Comparison of ENCODE assay signal across 8 cellular contexts in genomic region chr9:35675204-35675603, GRCh38. TPM values are rescaled to one million over a fixed set of nuclear protein-coding genes. Genes with fewer than 3 reads are reported as not detected.
DNase-seq lines count a peak whose midpoint lies in the region; ATAC-seq, FAIRE-seq and TF ChIP-seq lines count a peak whose summit lies in the region.

No MANE protein-coding gene starts in this region.

- H3K9me3 ChIP-seq in adipocyte (ENCODE audit: control insufficient read depth, low read length) (no peaks in the 10 kb centered on the region), skeletal muscle satellite cell (replicated peaks; ENCODE audit: low read length) (no peaks in the 10 kb centered on the region)

- H3K27me3 ChIP-seq in adipocyte (replicated peaks; ENCODE audit: control insufficient read depth, insufficient read depth, low read length) (no peaks in the 10 kb centered on the region), skeletal muscle satellite cell (ENCODE audit: control insufficient read depth, insufficient read depth, low read length) (peaks cover 7% of the 10 kb centered on the region)

- H3K9ac ChIP-seq in adipocyte (ENCODE audit: low read length) (no peak overlapping the region), skeletal muscle satellite cell (ENCODE audit: low read depth, low read length) (no peak overlapping the region)

- DNase-seq in HFFc6 (no peak), adipocyte (ENCODE audit: low read depth) (no peak), immature natural killer cell (no peak), NCI-H2196 (lab: John Stamatoyannopoulos, UW; ENCODE audit: unreplicated experiment) (no peak), urothelium cell line (ENCODE audit: low spot score) (no peak)

- H3K4me2 ChIP-seq in skeletal muscle satellite cell (ENCODE audit: low read length) = peak overlapping the region; percentile 92

- H3K4me3 Mint-ChIP-seq in HFFc6 = peak overlapping the region; percentile 26; the same call in 1 of the 2 replicates
- H3K4me3 Mint-ChIP-seq in immature natural killer cell = peak overlapping the region; percentile 47 to 80 (median 66)

- FAIRE-seq in urothelium cell line (lab: Jason Lieb, UNC) = no peak

- H3K36me3 Mint-ChIP-seq in HFFc6 (ENCODE audit: low read depth) (no peaks in the 10 kb centered on the region), immature natural killer cell (no peaks in the 10 kb centered on the region)

- no peak overlapping the region for H3K27ac Mint-ChIP-seq in HFFc6
- no peak overlapping the region for H3K27ac Mint-ChIP-seq in immature natural killer cell

- H3K4me1 ChIP-seq in adipocyte (ENCODE audit: control insufficient read depth, insufficient read depth, low read length) (peaks cover 5% of the 10 kb centered on the region), skeletal muscle satellite cell (ENCODE audit: control insufficient read depth, insufficient read depth, low read length) (peaks cover 14% of the 10 kb centered on the region)

- peaks cover 18% of the 10 kb centered on the region for H3K27me3 Mint-ChIP-seq in HFFc6 (ENCODE audit: insufficient read depth)
- peaks cover 2 to 10% (median 9%) of the 10 kb centered on the region in 3 donors for H3K27me3 Mint-ChIP-seq in immature natural killer cell (ENCODE audit: low read depth in 3 of 3)

- H3K4me1 Mint-ChIP-seq in HFFc6 (ENCODE audit: low read depth) = peaks cover 46% of the 10 kb centered on the region
- H3K4me1 Mint-ChIP-seq in immature natural killer cell = peaks cover 12 to 13% of the 10 kb centered on the region in 2 donors

- TF ChIP-seq CTCF in HFFc6 (IDR thresholded peaks at IDR 0.05) = no peak

- peak overlapping the region; percentile 74 for H3K4me3 ChIP-seq in adipocyte (ENCODE audit: low read length)
- H3K4me3 ChIP-seq in skeletal muscle satellite cell (ENCODE audit: low read length) = peak overlapping the region; percentile 71

- no peaks in the 10 kb centered on the region for H3K9me3 Mint-ChIP-seq in HFFc6
- H3K9me3 Mint-ChIP-seq in immature natural killer cell = no peaks in the 10 kb centered on the region

- ATAC-seq in HG02759 (IDR thresholded peaks at IDR 0.05; ENCODE audit: unreplicated experiment) (no peak), GM21737 (IDR thresholded peaks at IDR 0.05; ENCODE audit: unreplicated experiment) (no peak)

- H3K36me3 ChIP-seq in adipocyte (ENCODE audit: control insufficient read depth, insufficient read depth, low read length, severe bottlenecking) (no peaks in the 10 kb centered on the region), skeletal muscle satellite cell (ENCODE audit: insufficient read depth, low read length) (no peaks in the 10 kb centered on the region)

RNA-seq across cellular contexts. Expression of gene CA9, which starts 1.5 kb away (rescaled TPM):
- under 1 TPM in 1 of 6 experiments, not detected in 5; 0.28 TPM for total RNA-seq in HFFc6 (2021; fragmentation: NEBNext Ultra II Directional; extraction: Animal tissue kit (Norgen Biotek cat#: 25700))
- polyA plus RNA-seq in immature natural killer cell = not detected
- total RNA-seq in skeletal muscle satellite cell (2012; rRNA removed) = 3.0 and 6.1 TPM in 2 replicates

RNA-seq across cellular contexts. Expression of gene ARHGEF39, which starts 10.2 kb away (rescaled TPM):
- 1 to 10 TPM; 1.7 to 4.4 (median 2.6) TPM for total RNA-seq in HFFc6 (2021; fragmentation: NEBNext Ultra II Directional; extraction: Animal tissue kit (Norgen Biotek cat#: 25700))
- 1 to 10 TPM in 2 of 3 donors, under 1 TPM in 1; 0.92 to 1.9 (median 1.1) TPM for polyA plus RNA-seq in immature natural killer cell
- total RNA-seq in skeletal muscle satellite cell (2012; rRNA removed) = 1.8 and 3.7 TPM in 2 replicates

RNA-seq across cellular contexts. Expression of gene TPM2, which starts 14.5 kb away (rescaled TPM):
- 1,000 to 10,000 TPM; 1,810 to 3,557 (median 2,546) TPM for total RNA-seq in HFFc6 (2021; fragmentation: NEBNext Ultra II Directional; extraction: Animal tissue kit (Norgen Biotek cat#: 25700))
- polyA plus RNA-seq in immature natural killer cell = under 1 TPM in 1 of 3 donors, not detected in 2; 0.28 TPM
- 601 and 847 TPM in 2 replicates for total RNA-seq in skeletal muscle satellite cell (2012; rRNA removed)

RNA-seq across cellular contexts. Expression of gene CCDC107, which starts 17.1 kb away (rescaled TPM):
- total RNA-seq in HFFc6 (2021; fragmentation: NEBNext Ultra II Directional; extraction: Animal tissue kit (Norgen Biotek cat#: 25700)) = 10 to 100 TPM; 22.5 to 29.8 (median 24.6) TPM
- 100 to 1,000 TPM; 101 to 106 (median 103) TPM for polyA plus RNA-seq in immature natural killer cell
- 10.9 and 16.6 TPM in 2 replicates for total RNA-seq in skeletal muscle satellite cell (2012; rRNA removed)

RNA-seq across cellular contexts. Expression of gene RMRP, which starts 17.4 kb away (rescaled TPM):
- total RNA-seq in HFFc6 (2021; fragmentation: NEBNext Ultra II Directional; extraction: Animal tissue kit (Norgen Biotek cat#: 25700)) = over 10,000 TPM in 5 of 6 experiments, 1,000 to 10,000 TPM in 1; 9,197 to 39,404 (median 23,537) TPM
- 10 to 100 TPM in 1 of 3 donors, not detected in 2; 23.0 TPM for polyA plus RNA-seq in immature natural killer cell
- 116,564 and 213,110 TPM in 2 replicates for total RNA-seq in skeletal muscle satellite cell (2012; rRNA removed)
